8 cellular contexts compared by ENCODE assay signal in the genomic region with DNA sequence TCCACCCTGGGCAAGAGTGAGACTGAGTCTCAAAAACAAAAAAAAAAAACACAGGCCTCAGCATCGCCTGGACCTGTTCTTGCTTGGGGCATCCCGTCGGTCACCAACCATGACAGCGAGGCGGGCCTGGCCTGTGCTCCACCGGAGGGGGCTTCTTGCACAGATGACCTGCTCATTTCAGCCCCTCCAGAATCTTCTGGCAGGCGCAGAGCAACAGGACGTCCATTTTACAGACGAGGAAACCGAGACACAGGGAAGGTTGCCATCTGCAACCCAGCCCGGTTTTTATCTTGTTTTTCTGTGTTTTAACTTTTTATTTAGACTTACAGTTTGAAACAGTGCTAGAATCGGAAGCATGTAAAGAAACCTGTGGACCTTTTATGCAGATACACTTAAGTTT. TPM values are rescaled to one million over a fixed set of nuclear protein-coding genes. Genes with fewer than 3 reads are reported as not detected.
DNase-seq lines count a peak whose midpoint lies in the region; ATAC-seq and TF ChIP-seq lines count a peak whose summit lies in the region.

No MANE protein-coding gene starts in this region.

- DNase-seq in activated naive CD4-positive, alpha-beta T cell treated with anti-CD3 and anti-CD28 coated beads, Interleukin-2, amount 50 U/mL, for 16 hours: no peak
- DNase-seq in breast epithelium (ENCODE audit: low spot score in 2 of 2): no peak
- no peak for DNase-seq in NCI-H128 (lab: John Stamatoyannopoulos, UW; ENCODE audit: unreplicated experiment)
- no peak for DNase-seq in 8988T

- 80 to 86% methylated on average over 10 to 11 of the region's 12 CpGs for WGBS in mesodermal cell (ENCODE audit: insufficient coverage in 2 of 2), 2 experiments
- 76% methylated on average over 12 of the region's 12 CpGs for WGBS in urinary bladder

- H3K4me1 ChIP-seq in breast epithelium: peaks cover 0 to 11% of the 10 kb centered on the region in 2 donors
- H3K4me1 ChIP-seq in mesodermal cell (ENCODE audit: control insufficient read depth, insufficient read depth, low read length, poor library complexity, severe bottlenecking): peaks cover 4% of the 10 kb centered on the region
- H3K4me1 ChIP-seq in urinary bladder (ENCODE audit: insufficient read depth): no peaks in the 10 kb centered on the region

- H3K36me3 ChIP-seq in breast epithelium: peaks cover 7% of the 10 kb centered on the region
- peaks cover 25% of the 10 kb centered on the region for H3K36me3 ChIP-seq in mesodermal cell (ENCODE audit: control insufficient read depth, insufficient read depth, low read length)
- H3K36me3 ChIP-seq in urinary bladder (ENCODE audit: insufficient read depth): no peaks in the 10 kb centered on the region

- H3K9me3 ChIP-seq in breast epithelium (no peaks in the 10 kb centered on the region), mesodermal cell (ENCODE audit: control insufficient read depth, low read length) (no peaks in the 10 kb centered on the region)

- no peaks in the 10 kb centered on the region for H3K27me3 ChIP-seq in breast epithelium

- peaks cover 3% of the 10 kb centered on the region for H3K36me3 Mint-ChIP-seq in activated naive CD4-positive, alpha-beta T cell treated with anti-CD3 and anti-CD28 coated beads, Interleukin-2, amount 50 U/mL, for 24 hours

- TF ChIP-seq POLR2A in breast epithelium (IDR thresholded peaks at IDR 0.05): no peak

- no peak for ATAC-seq in HG02870 (IDR thresholded peaks at IDR 0.05; ENCODE audit: unreplicated experiment)

- H3K9me3 Mint-ChIP-seq in activated naive CD4-positive, alpha-beta T cell treated with anti-CD3 and anti-CD28 coated beads, Interleukin-2, amount 50 U/mL, for 24 hours: no peaks in the 10 kb centered on the region

- peak overlapping the region; percentile 93 for H3K4me3 Mint-ChIP-seq in activated naive CD4-positive, alpha-beta T cell treated with anti-CD3 and anti-CD28 coated beads, Interleukin-2, amount 50 U/mL, for 24 hours

- peak overlapping the region; percentile 92 to 99 (median 94) for H3K4me3 ChIP-seq in breast epithelium
- peak overlapping the region; percentile 89 for H3K4me3 ChIP-seq in mesodermal cell (ENCODE audit: extremely low read depth, insufficient read depth, low read length, poor library complexity, severe bottlenecking)
- H3K4me3 ChIP-seq in urinary bladder (ENCODE audit: low read depth, low read length): peak overlapping the region; percentile 78

- H3K27ac ChIP-seq in breast epithelium (peak overlapping the region in 1 of 2 donors; percentile 95), mesodermal cell (ENCODE audit: low read depth, low read length, severe bottlenecking) (no peak overlapping the region), urinary bladder (ENCODE audit: low read depth) (no peak overlapping the region)

- peaks cover 33% of the 10 kb centered on the region for H3K4me1 Mint-ChIP-seq in activated naive CD4-positive, alpha-beta T cell treated with anti-CD3 and anti-CD28 coated beads, Interleukin-2, amount 50 U/mL, for 24 hours

- intact Hi-C loops in breast epithelium (cut with DNase I; ENCODE audit: low total_unique reads): loop anchor here (1.0 kb wide), 1 partner anchor 16 kb away; no protein-coding TSS in a partner anchor

- H3K27ac Mint-ChIP-seq in activated naive CD4-positive, alpha-beta T cell treated with anti-CD3 and anti-CD28 coated beads, Interleukin-2, amount 50 U/mL, for 24 hours: peak overlapping the region; percentile 65

- no peaks in the 10 kb centered on the region for H3K27me3 Mint-ChIP-seq in activated naive CD4-positive, alpha-beta T cell treated with anti-CD3 and anti-CD28 coated beads, Interleukin-2, amount 50 U/mL, for 24 hours

- no peak for TF ChIP-seq CTCF in breast epithelium (IDR thresholded peaks at IDR 0.05)

RNA-seq across cellular contexts. Expression of a gene that starts 0.9 kb away (rescaled TPM):
- total RNA-seq in breast epithelium (10 to 100 TPM; 12.1 to 16.8 (median 16.8) TPM), urinary bladder (11.0 TPM)
- 51.1 TPM for polyA plus RNA-seq in mesodermal cell (2013, experiment 1 of 2)
- polyA plus RNA-seq in mesodermal cell (2013, experiment 2 of 2): 45.0 TPM
- 91.8 TPM for polyA plus RNA-seq in urinary bladder

RNA-seq across cellular contexts. Expression of a gene that starts 14.2 kb away (rescaled TPM):
- total RNA-seq in breast epithelium (10 to 100 TPM; 15.4 to 22.9 (median 16.5) TPM), urinary bladder (12.3 TPM)
- 18.9 TPM for polyA plus RNA-seq in mesodermal cell (2013, experiment 1 of 2)
- polyA plus RNA-seq in mesodermal cell (2013, experiment 2 of 2): 15.4 TPM
- polyA plus RNA-seq in urinary bladder: 11.6 TPM

RNA-seq across cellular contexts. Expression of a gene that starts 56.3 kb away (rescaled TPM):
- total RNA-seq in breast epithelium: 10 to 100 TPM; 51.5 to 79.2 (median 65.6) TPM
- 75.8 TPM for polyA plus RNA-seq in mesodermal cell (2013, experiment 1 of 2)
- polyA plus RNA-seq in mesodermal cell (2013, experiment 2 of 2): 65.7 TPM
- total RNA-seq in urinary bladder: 30.8 TPM
- 34.1 TPM for polyA plus RNA-seq in urinary bladder
